ENCODE assay signal across 10 cellular contexts in genomic region chr13:50393641-50394040, GRCh38.
DNase-seq lines count a peak whose midpoint lies in the region; ATAC-seq and TF ChIP-seq lines count a peak whose summit lies in the region.
"Had no signal": no experiment of that assay in that cellular context is flagged by ENCODE, and none has a peak within 500 bp of the region (broad histone marks: within the 10 kb centered on the region; RNA-seq: fewer than 3 reads in every experiment).

No MANE protein-coding gene starts in this region.

- H3K36me3 Mint-ChIP-seq in T-helper 17 cell (ENCODE audit: low read depth) (peaks cover under 1% of the 10 kb centered on the region), mesothelial cell of epicardium (peaks cover 4% of the 10 kb centered on the region)
- H3K36me3 Mint-ChIP-seq in activated T-cell treated with anti-CD3 and anti-CD28 coated beads, Interleukin-2, amount 50 U/mL, for 72 hours (ENCODE audit: insufficient read depth in 2 of 2), result no peaks in the 10 kb centered on the region

- H3K4me1 Mint-ChIP-seq in T-helper 17 cell (no peaks in the 10 kb centered on the region), mesothelial cell of epicardium (peaks cover 5% of the 10 kb centered on the region)
- no peaks in the 10 kb centered on the region for H3K4me1 Mint-ChIP-seq in activated T-cell treated with anti-CD3 and anti-CD28 coated beads, Interleukin-2, amount 50 U/mL, for 72 hours (ENCODE audit: low read depth)
- H3K4me1 Mint-ChIP-seq: B cell had no signal

- no peaks in the 10 kb centered on the region for H3K9me3 ChIP-seq in T-helper 17 cell (ENCODE audit: control insufficient read depth, low read length, poor library complexity, severe bottlenecking)

- ATAC-seq in T-helper 17 cell, result no peak
- ATAC-seq in HG02938 (IDR thresholded peaks at IDR 0.05; ENCODE audit: unreplicated experiment), result no peak
- no peak for ATAC-seq in activated T-cell treated with anti-CD3 and anti-CD28 coated beads, Interleukin-2, amount 50 U/mL, for 72 hours (replicated peaks in 1 of 2)

- no peaks in the 10 kb centered on the region for H3K9me3 Mint-ChIP-seq in mesothelial cell of epicardium
- H3K9me3 Mint-ChIP-seq in activated T-cell treated with anti-CD3 and anti-CD28 coated beads, Interleukin-2, amount 50 U/mL, for 72 hours, result peaks cover 0 to 3% of the 10 kb centered on the region in 2 donors

- H3K4me3 Mint-ChIP-seq in T-helper 17 cell (no peak overlapping the region), mesothelial cell of epicardium (no peak overlapping the region)
- no peak overlapping the region for H3K4me3 Mint-ChIP-seq in activated T-cell treated with anti-CD3 and anti-CD28 coated beads, Interleukin-2, amount 50 U/mL, for 72 hours
- H3K4me3 Mint-ChIP-seq: B cell had no signal

- H3K27me3 Mint-ChIP-seq in T-helper 17 cell (no peaks in the 10 kb centered on the region), mesothelial cell of epicardium (ENCODE audit: low read depth) (no peaks in the 10 kb centered on the region)
- H3K27me3 Mint-ChIP-seq in activated T-cell treated with anti-CD3 and anti-CD28 coated beads, Interleukin-2, amount 50 U/mL, for 72 hours (ENCODE audit: low read depth), result no peaks in the 10 kb centered on the region
- H3K27me3 Mint-ChIP-seq: B cell had no signal

- H3K27ac Mint-ChIP-seq in T-helper 17 cell (peak overlapping the region; percentile 14), mesothelial cell of epicardium (no peak overlapping the region)
- H3K27ac Mint-ChIP-seq in activated T-cell treated with anti-CD3 and anti-CD28 coated beads, Interleukin-2, amount 50 U/mL, for 72 hours, result no peak overlapping the region
- H3K27ac Mint-ChIP-seq: B cell had no signal

- TF ChIP-seq CTCF in mesothelial cell of epicardium (IDR thresholded peaks at IDR 0.05; ENCODE audit: unreplicated experiment), result no peak

- DNase-seq in DMS 273 treated with DMSO at 0.1 percent for 48 hours (lab: John Stamatoyannopoulos, UW), result peak; percentile 78
- DNase-seq in NCI-H1694 (lab: John Stamatoyannopoulos, UW), result peak; percentile 69
- no peak for DNase-seq in T-helper 17 cell
- peak; percentile 68 for DNase-seq in iris pigment epithelial cell (ENCODE audit: low read depth)
- DNase-seq in mesothelial cell of epicardium (ENCODE audit: low spot score in 2 of 2, unreplicated experiment in 2 of 2), result no peak
- no peak for DNase-seq in NCI-H187 treated with DMSO at 0.1 percent for 48 hours (lab: John Stamatoyannopoulos, UW)
- no peak for DNase-seq in activated T-cell treated with anti-CD3 and anti-CD28 coated beads, Interleukin-2, amount 50 U/mL, for 72 hours
- DNase-seq: NCI-H1930 had no signal

Comparison
In these comparisons a context has a peak if more than half of its experiments do, and no peak if none do; other contexts are left out.
1. DNase-seq: peak in DMS 273 treated with DMSO at 0.1 percent for 48 hours (single experiment), NCI-H1694 (single experiment) and iris pigment epithelial cell (single experiment); none in T-helper 17 cell (0 of 3), mesothelial cell of epicardium (0 of 2), NCI-H187 treated with DMSO at 0.1 percent for 48 hours (single experiment) and activated T-cell treated with anti-CD3 and anti-CD28 coated beads, Interleukin-2, amount 50 U/mL, for 72 hours (0 of 2).